ENCODE assay signal across 10 cellular contexts in the genomic region with DNA sequence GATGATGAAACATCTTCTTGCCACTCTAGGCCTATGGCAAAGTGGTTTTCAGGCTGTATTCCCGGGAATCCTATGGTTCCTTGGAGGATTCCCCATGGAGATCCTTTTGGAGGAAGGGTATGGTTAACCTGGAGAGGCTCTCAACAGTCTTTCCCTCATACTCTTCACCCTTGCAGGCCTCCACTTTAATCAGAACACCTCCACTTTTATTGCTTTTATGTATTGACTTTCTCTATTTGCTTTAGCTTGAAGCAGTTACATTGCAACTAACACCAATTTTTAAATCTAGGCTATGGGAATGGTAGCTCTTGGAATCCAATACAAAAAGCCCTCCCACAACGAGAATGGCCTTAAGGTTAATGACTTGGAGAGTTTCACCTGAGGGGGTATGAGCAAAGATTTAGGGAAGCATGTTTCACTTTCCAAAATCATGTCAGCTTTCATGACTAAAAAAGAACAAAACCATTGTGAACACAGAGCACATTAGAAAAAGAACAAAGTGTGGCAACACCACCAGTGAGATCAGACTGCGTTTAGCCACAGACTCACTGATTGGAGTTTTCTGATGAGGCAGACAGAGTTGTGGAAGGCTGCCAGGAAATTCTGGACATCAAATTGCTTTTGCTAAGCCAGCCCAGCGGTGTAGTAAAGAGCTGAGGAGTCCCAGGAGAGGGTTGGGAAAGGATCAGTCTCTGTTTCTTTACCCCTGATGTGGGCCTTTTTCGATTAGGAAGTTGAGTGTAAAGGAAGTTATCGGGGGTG.
DNase-seq lines count a peak whose midpoint lies in the region; ATAC-seq and TF ChIP-seq lines count a peak whose summit lies in the region.
"Had no signal": no experiment of that assay in that cellular context is flagged by ENCODE, and none has a peak within 500 bp of the region (broad histone marks: within the 10 kb centered on the region; RNA-seq: fewer than 3 reads in every experiment).

No MANE protein-coding gene starts in this region.

- H3K4me3 ChIP-seq in body of pancreas (no peak overlapping the region), right atrium auricular region (no peak overlapping the region)

- H3K27me3 ChIP-seq in body of pancreas: no peaks in the 10 kb centered on the region
- no peaks in the 10 kb centered on the region for H3K27me3 ChIP-seq in right atrium auricular region

- ATAC-seq in body of pancreas (peak; percentile 35), HG02610 (IDR thresholded peaks at IDR 0.05; ENCODE audit: unreplicated experiment) (no peak), GM21390 (IDR thresholded peaks at IDR 0.05; ENCODE audit: unreplicated experiment) (no peak), HG03378 (IDR thresholded peaks at IDR 0.05; ENCODE audit: unreplicated experiment) (no peak)
- ATAC-seq: activated CD4-positive, CD25-positive, alpha-beta regulatory T cell treated with anti-CD3 and anti-CD28 coated beads, Interleukin-2, amount 50 U/mL, for 24 hours had no signal

- H3K9me3 ChIP-seq in body of pancreas (no peaks in the 10 kb centered on the region), right atrium auricular region (no peaks in the 10 kb centered on the region)

- H3K4me1 ChIP-seq in body of pancreas: peaks cover 9% of the 10 kb centered on the region
- peaks cover 0 to 8% of the 10 kb centered on the region in 2 donors for H3K4me1 ChIP-seq in right atrium auricular region

- H3K27ac ChIP-seq in body of pancreas (no peak overlapping the region), right atrium auricular region (no peak overlapping the region)

- WGBS in body of pancreas, 2 donors: 56 to 60% methylated on average over 6 of the region's 6 CpGs

- DNase-seq in NCI-H1417 (lab: John Stamatoyannopoulos, UW) (peak in 2 of 3 experiments; percentile 15 to 39), NCI-H1417 treated with DMSO at 0.1 percent for 48 hours (lab: John Stamatoyannopoulos, UW) (no peak), body of pancreas (peak; percentile 15 to 56 (median 40)), right atrium auricular region (ENCODE audit: low spot score) (peak; percentile 79), superior temporal gyrus (ENCODE audit: extremely low spot score) (peak; percentile 70)
- DNase-seq: NCI-H526 treated with DMSO at 0.1 percent for 48 hours had no signal

- H3K36me3 ChIP-seq in body of pancreas (replicated peaks in 1 of 2; ENCODE audit: insufficient read depth in 1 of 2, low read depth in 2 of 2): no peaks in the 10 kb centered on the region
- no peaks in the 10 kb centered on the region for H3K36me3 ChIP-seq in right atrium auricular region

- TF ChIP-seq POLR2A in body of pancreas (IDR thresholded peaks at IDR 0.05): no peak

- intact Hi-C loops in body of pancreas (cut with DNase I): no loop called here

- TF ChIP-seq CTCF in body of pancreas (IDR thresholded peaks at IDR 0.05): no peak
- no peak for TF ChIP-seq CTCF in right atrium auricular region (IDR thresholded peaks at IDR 0.05)
